In the genomic region with DNA sequence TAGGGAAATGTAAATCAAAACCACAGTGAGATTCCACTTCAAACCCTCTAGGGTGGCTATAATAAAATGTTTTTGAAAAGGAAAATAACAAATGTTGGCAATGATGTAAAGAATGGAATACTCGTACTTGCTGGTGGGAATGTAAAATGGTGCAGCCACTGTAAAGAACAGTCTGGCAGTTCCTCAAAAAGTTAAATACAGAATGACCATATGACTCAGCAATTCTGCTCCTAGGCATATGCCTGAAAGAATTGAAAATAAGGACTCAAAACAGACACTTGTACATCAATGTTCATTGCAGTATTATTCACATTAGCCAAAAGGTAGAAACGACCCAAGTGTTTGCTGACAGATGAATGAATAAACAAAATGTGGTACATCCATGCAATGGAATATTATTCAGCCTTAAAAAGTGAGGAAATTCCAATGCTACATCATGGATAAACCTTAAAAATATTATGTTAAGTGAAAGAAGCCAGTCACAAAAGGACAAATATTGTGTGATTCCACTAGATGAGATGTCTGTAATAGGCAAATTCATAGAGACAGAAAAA, we compare ENCODE assay signal across 1 cellular context.
TF ChIP-seq lines count a peak whose summit lies in the region.

No MANE protein-coding gene starts in this region.

TF ChIP-seq in K562, 482 proteins besides CTCF, POLR2A, EP300 and RAD21 (continued from another document):
- TF ChIP-seq, protein P1, sequence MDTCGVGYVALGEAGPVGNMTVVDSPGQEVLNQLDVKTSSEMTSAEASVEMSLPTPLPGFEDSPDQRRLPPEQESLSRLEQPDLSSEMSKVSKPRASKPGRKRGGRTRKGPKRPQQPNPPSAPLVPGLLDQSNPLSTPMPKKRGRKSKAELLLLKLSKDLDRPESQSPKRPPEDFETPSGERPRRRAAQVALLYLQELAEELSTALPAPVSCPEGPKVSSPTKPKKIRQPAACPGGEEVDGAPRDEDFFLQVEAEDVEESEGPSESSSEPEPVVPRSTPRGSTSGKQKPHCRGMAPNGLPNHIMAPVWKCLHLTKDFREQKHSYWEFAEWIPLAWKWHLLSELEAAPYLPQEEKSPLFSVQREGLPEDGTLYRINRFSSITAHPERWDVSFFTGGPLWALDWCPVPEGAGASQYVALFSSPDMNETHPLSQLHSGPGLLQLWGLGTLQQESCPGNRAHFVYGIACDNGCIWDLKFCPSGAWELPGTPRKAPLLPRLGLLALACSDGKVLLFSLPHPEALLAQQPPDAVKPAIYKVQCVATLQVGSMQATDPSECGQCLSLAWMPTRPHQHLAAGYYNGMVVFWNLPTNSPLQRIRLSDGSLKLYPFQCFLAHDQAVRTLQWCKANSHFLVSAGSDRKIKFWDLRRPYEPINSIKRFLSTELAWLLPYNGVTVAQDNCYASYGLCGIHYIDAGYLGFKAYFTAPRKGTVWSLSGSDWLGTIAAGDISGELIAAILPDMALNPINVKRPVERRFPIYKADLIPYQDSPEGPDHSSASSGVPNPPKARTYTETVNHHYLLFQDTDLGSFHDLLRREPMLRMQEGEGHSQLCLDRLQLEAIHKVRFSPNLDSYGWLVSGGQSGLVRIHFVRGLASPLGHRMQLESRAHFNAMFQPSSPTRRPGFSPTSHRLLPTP (IDR thresholded peaks at IDR 0.05; ENCODE audit: borderline replicate concordance, extremely low read depth, insufficient read length), result no peak
- TF ChIP-seq MAZ (CRISPR knock-in tag; conservative IDR thresholded peaks at IDR 0.05 in 1 of 2, IDR thresholded peaks at IDR 0.05 in 1 of 2) (no peak), NCOA4 (IDR thresholded peaks at IDR 0.05; ENCODE audit: partially characterized antibody) (no peak), ZNF146 (CRISPR knock-in tag; IDR thresholded peaks at IDR 0.05; ENCODE audit: unreplicated experiment) (peak; percentile 87), RAD51 (IDR thresholded peaks at IDR 0.05; ENCODE audit: borderline replicate concordance, low read depth) (no peak), ARID1B (IDR thresholded peaks at IDR 0.05) (peak; percentile 63; the same call in 1 of the 2 replicates)
